Comparison of ENCODE assay signal across 3 cellular contexts in genomic region chr22:22581524-22581923, GRCh38. TPM values are rescaled to one million over a fixed set of nuclear protein-coding genes. Genes with fewer than 3 reads are reported as not detected.
"Had no signal": no experiment of that assay in that cellular context is flagged by ENCODE, and none has a peak within 500 bp of the region (broad histone marks: within the 10 kb centered on the region; RNA-seq: fewer than 3 reads in every experiment).

No MANE protein-coding gene starts in this region.

RNA-seq across cellular contexts. Expression of gene PRAME, which starts 22.5 kb away (rescaled TPM):
- total RNA-seq: HT-29, IMR-90 had no signal
- polyA plus RNA-seq: IgD-negative memory B cell, IMR-90 had no signal
